ENCODE assay signal across 9 cellular contexts in the genomic region with DNA sequence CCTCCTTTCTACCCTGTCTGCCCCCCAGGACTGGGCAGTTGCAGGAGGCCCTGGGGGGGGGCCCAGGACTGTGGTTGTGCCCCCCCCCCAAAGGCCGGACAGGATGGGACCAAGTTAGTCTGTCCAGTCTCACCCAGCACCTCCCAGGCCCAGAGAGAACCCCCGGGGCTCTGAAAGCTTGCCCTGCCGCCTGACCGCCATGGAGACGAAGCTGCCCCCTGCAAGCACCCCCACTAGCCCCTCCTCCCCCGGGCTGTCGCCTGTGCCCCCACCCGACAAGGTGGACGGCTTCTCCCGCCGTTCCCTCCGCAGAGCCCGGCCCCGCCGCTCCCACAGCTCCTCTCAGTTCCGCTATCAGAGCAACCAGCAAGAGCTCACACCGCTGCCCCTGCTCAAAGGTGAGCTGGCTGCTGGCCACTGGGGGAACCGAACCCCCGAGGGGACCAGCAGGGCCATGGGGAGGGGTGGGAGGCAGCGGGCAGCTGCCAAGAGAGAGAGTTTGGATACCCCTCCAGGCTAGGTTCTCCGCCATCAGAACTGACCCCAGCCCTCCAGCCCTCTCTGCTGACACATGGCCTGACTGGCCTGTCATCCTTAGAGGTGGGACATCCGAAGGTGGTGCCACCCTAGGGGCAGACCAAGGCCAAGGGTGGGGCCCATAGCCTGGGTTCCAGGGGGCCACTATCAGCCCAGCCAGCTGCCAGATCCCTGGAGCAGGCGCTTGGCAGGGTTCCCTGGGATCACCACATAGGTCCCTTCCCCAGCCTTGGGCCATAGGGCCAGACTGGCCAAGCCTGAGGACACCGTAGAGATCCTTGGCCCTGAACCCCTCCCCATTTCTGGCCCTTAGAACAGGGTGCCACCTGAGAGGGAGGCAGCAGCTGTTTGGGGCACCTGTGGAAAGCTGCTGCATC. TPM values are rescaled to one million over a fixed set of nuclear protein-coding genes. Genes with fewer than 3 reads are reported as not detected.
DNase-seq lines count a peak whose midpoint lies in the region; ATAC-seq and TF ChIP-seq lines count a peak whose summit lies in the region.
"Had no signal": no experiment of that assay in that cellular context is flagged by ENCODE, and none has a peak within 500 bp of the region (broad histone marks: within the 10 kb centered on the region; RNA-seq: fewer than 3 reads in every experiment).

No MANE protein-coding gene starts in this region.

- peaks cover 44% of the 10 kb centered on the region for H3K36me3 ChIP-seq in left ventricle myocardium inferior

- DNase-seq in HFF-Myc (ENCODE audit: extremely low read depth, low read depth) (no peak), left ventricle myocardium inferior (no peak), GF-D8 (lab: John Stamatoyannopoulos, UW) (no peak), DMS 273 treated with DMSO at 0.1 percent for 48 hours (lab: John Stamatoyannopoulos, UW) (no peak), NCI-H446 (lab: John Stamatoyannopoulos, UW) (no peak)
- DNase-seq in activated CD8-positive, alpha-beta T cell treated with anti-CD3 and anti-CD28 coated beads, Interleukin-2, amount 10 ng/mL, durations not matched to agents 7 days and 5 days: no peak
- DNase-seq: NCI-H1092 treated with DMSO at 0.1 percent for 48 hours had no signal

- no peaks in the 10 kb centered on the region for H3K27me3 ChIP-seq in left ventricle myocardium inferior (ENCODE audit: low read depth)

- no peaks in the 10 kb centered on the region for H3K27me3 Mint-ChIP-seq in activated CD8-positive, alpha-beta T cell treated with anti-CD3 and anti-CD28 coated beads, Interleukin-2, amount 10 ng/mL, durations not matched to agents 7 days and 5 days (ENCODE audit: low read depth)

- POLR2A ChIA-PET in activated CD8-positive, alpha-beta T cell treated with anti-CD3 and anti-CD28 coated beads, Interleukin-2, amount 10 ng/mL, durations not matched to agents 7 days and 5 days (lab: Charles Lee): no interaction called here

- H3K4me1 Mint-ChIP-seq in activated CD8-positive, alpha-beta T cell treated with anti-CD3 and anti-CD28 coated beads, Interleukin-2, amount 10 ng/mL, durations not matched to agents 7 days and 5 days (ENCODE audit: low read depth): peaks cover 17% of the 10 kb centered on the region

- ATAC-seq in activated CD8-positive, alpha-beta T cell treated with anti-CD3 and anti-CD28 coated beads, Interleukin-2, amount 10 ng/mL, durations not matched to agents 7 days and 5 days: no peak
- ATAC-seq in GM19452 (IDR thresholded peaks at IDR 0.05; ENCODE audit: unreplicated experiment): no peak

- H3K27ac ChIP-seq in left ventricle myocardium inferior (replicated peaks) (peak overlapping the region; percentile 94), skin epidermis (peak overlapping the region in 8 of 21 experiments; percentile 6 to 95 (median 92))

- H3K36me3 Mint-ChIP-seq in activated CD8-positive, alpha-beta T cell treated with anti-CD3 and anti-CD28 coated beads, Interleukin-2, amount 10 ng/mL, durations not matched to agents 7 days and 5 days (ENCODE audit: low read depth): peaks cover 9% of the 10 kb centered on the region

- CTCF ChIA-PET in activated CD8-positive, alpha-beta T cell treated with anti-CD3 and anti-CD28 coated beads, Interleukin-2, amount 10 ng/mL, durations not matched to agents 7 days and 5 days (lab: Charles Lee): interaction anchor here (1.4 to 2.2 kb wide), 3 partner anchors 8 to 88 kb away, joined by 3 to 14 read pairs (median 5); a partner anchor contains a TSS

- peaks cover 37% of the 10 kb centered on the region for H3K4me1 ChIP-seq in left ventricle myocardium inferior

- intact Hi-C loops in left ventricle myocardium inferior (cut with micrococcal nuclease): no loop called here

- no peaks in the 10 kb centered on the region for H3K9me3 ChIP-seq in left ventricle myocardium inferior (replicated peaks)

- H3K4me3 Mint-ChIP-seq in activated CD8-positive, alpha-beta T cell treated with anti-CD3 and anti-CD28 coated beads, Interleukin-2, amount 10 ng/mL, durations not matched to agents 7 days and 5 days: peak overlapping the region; percentile 93

- peak overlapping the region; percentile 76 for H3K27ac Mint-ChIP-seq in activated CD8-positive, alpha-beta T cell treated with anti-CD3 and anti-CD28 coated beads, Interleukin-2, amount 10 ng/mL, durations not matched to agents 7 days and 5 days

- H3K9me3 Mint-ChIP-seq in activated CD8-positive, alpha-beta T cell treated with anti-CD3 and anti-CD28 coated beads, Interleukin-2, amount 10 ng/mL, durations not matched to agents 7 days and 5 days (ENCODE audit: insufficient read depth): no peaks in the 10 kb centered on the region

- TF ChIP-seq CTCF in HFF-Myc (IDR thresholded peaks at IDR 0.05; ENCODE audit: low read depth, low read length, missing control alignments): no peak
- no peak for TF ChIP-seq CTCF in left ventricle myocardium inferior (IDR thresholded peaks at IDR 0.05; ENCODE audit: borderline replicate concordance)

- H3K4me3 ChIP-seq in HFF-Myc (replicated peaks; ENCODE audit: low read depth, low read length) (peak overlapping the region; percentile 75), left ventricle myocardium inferior (peak overlapping the region; percentile 96), skin epidermis (peak overlapping the region; percentile 67 to 99 (median 92))

RNA-seq across cellular contexts. Expression of a gene that starts 1.3 kb away (rescaled TPM):
- 10 to 100 TPM; 13.7 to 14.0 TPM for total RNA-seq in activated CD8-positive, alpha-beta T cell treated with anti-CD3 and anti-CD28 coated beads, Interleukin-2, amount 10 ng/mL, durations not matched to agents 7 days and 5 days
- 22.5 TPM for total RNA-seq in left ventricle myocardium inferior

RNA-seq across cellular contexts. Expression of a gene that starts 8.8 kb away (rescaled TPM):
- total RNA-seq in activated CD8-positive, alpha-beta T cell treated with anti-CD3 and anti-CD28 coated beads, Interleukin-2, amount 10 ng/mL, durations not matched to agents 7 days and 5 days: 10 to 100 TPM; 20.6 to 23.1 TPM
- total RNA-seq in left ventricle myocardium inferior: 13.1 TPM

RNA-seq across cellular contexts. Expression of a gene that starts 9.9 kb away (rescaled TPM):
- total RNA-seq in activated CD8-positive, alpha-beta T cell treated with anti-CD3 and anti-CD28 coated beads, Interleukin-2, amount 10 ng/mL, durations not matched to agents 7 days and 5 days: not detected
- total RNA-seq in left ventricle myocardium inferior: not detected

RNA-seq across cellular contexts. Expression of a gene that starts 46.1 kb away (rescaled TPM):
- not detected for total RNA-seq in activated CD8-positive, alpha-beta T cell treated with anti-CD3 and anti-CD28 coated beads, Interleukin-2, amount 10 ng/mL, durations not matched to agents 7 days and 5 days
- not detected for total RNA-seq in left ventricle myocardium inferior

RNA-seq across cellular contexts. Expression of a gene that starts 47.4 kb away (rescaled TPM):
- total RNA-seq in activated CD8-positive, alpha-beta T cell treated with anti-CD3 and anti-CD28 coated beads, Interleukin-2, amount 10 ng/mL, durations not matched to agents 7 days and 5 days: 100 to 1,000 TPM; 145 to 150 TPM
- 40.3 TPM for total RNA-seq in left ventricle myocardium inferior
